20 cellular contexts compared by ENCODE assay signal in genomic region chr3:49511631-49512030, GRCh38.
"Had no signal": no experiment of that assay in that cellular context is flagged by ENCODE, and none has a peak within 500 bp of the region (broad histone marks: within the 10 kb centered on the region; RNA-seq: fewer than 3 reads in every experiment).

No MANE protein-coding gene starts in this region.

- ATAC-seq: effector memory CD8-positive, alpha-beta T cell; gastrocnemius medialis; heart right ventricle; left cardiac atrium; left lobe of liver; left ventricle myocardium superior; lower lobe of right lung; mucosa of descending colon had no signal

- DNase-seq: cerebellar nuclear complex; colonic mucosa; cortex of kidney; effector CD8-positive, alpha-beta T cell; effector memory CD8-positive, alpha-beta T cell; endodermal cell; foreskin fibroblast; foreskin melanocyte; glutamatergic neuron; head of caudate nucleus; heart right ventricle; hippocampal formation; left cardiac atrium; left ventricle myocardium superior; lower lobe of right lung; mesenchymal stem cell; mucosa of descending colon had no signal

- H3K4me3 ChIP-seq: colonic mucosa, esophagus muscularis mucosa, gastrocnemius medialis, heart right ventricle, lower lobe of right lung, mucosa of descending colon had no signal

- H3K9me3 ChIP-seq: colonic mucosa, esophagus muscularis mucosa, gastrocnemius medialis, heart right ventricle, lower lobe of right lung, mucosa of descending colon had no signal

- H3K4me1 ChIP-seq: colonic mucosa, lower lobe of right lung had no signal

- H3K27me3 ChIP-seq: colonic mucosa, esophagus muscularis mucosa, gastrocnemius medialis, heart right ventricle had no signal

- H3K27ac ChIP-seq: colonic mucosa, esophagus muscularis mucosa, heart right ventricle, lower lobe of right lung had no signal

- H3K36me3 ChIP-seq: colonic mucosa had no signal
